In genomic region chr1:2383576-2383975, GRCh38 we compare ENCODE assay signal across 21 cellular contexts. TPM values are rescaled to one million over a fixed set of nuclear protein-coding genes. Genes with fewer than 3 reads are reported as not detected.
DNase-seq lines count a peak whose midpoint lies in the region; ATAC-seq and TF ChIP-seq lines count a peak whose summit lies in the region.
"Had no signal": no experiment of that assay in that cellular context is flagged by ENCODE, and none has a peak within 500 bp of the region (broad histone marks: within the 10 kb centered on the region; RNA-seq: fewer than 3 reads in every experiment).

No MANE protein-coding gene starts in this region.

- WGBS in sigmoid colon, 2 donors: 88 to 94% methylated on average over 14 of the region's 14 CpGs

- no peaks in the 10 kb centered on the region for H3K4me1 Mint-ChIP-seq in activated T-helper 17 cell treated with anti-CD3 and anti-CD28 coated beads, Interleukin-2, amount 50 U/mL, for 72 hours
- H3K4me1 Mint-ChIP-seq: stimulated activated effector memory CD8-positive, alpha-beta T cell treated with anti-CD3 and anti-CD28 coated beads, Interleukin-12 subunit alpha, Interleukin-12 subunit beta, amount 100 ng/mL, for 72 hours had no signal

- H3K4me1 ChIP-seq in left lung (peaks cover 4 to 6% of the 10 kb centered on the region in 2 donors), sigmoid colon (peaks cover 0 to 16% (median 11%) of the 10 kb centered on the region in 4 donors)
- H3K4me1 ChIP-seq: neural progenitor cell, psoas muscle had no signal

- H3K9me3 Mint-ChIP-seq in activated T-helper 17 cell treated with anti-CD3 and anti-CD28 coated beads, Interleukin-2, amount 50 U/mL, for 72 hours: no peaks in the 10 kb centered on the region
- H3K9me3 Mint-ChIP-seq: activated CD4-positive, alpha-beta T cell treated with anti-CD3 and anti-CD28 coated beads, Interleukin-2, amount 10 ng/mL, durations not matched to agents 24 days and 14 days; neural progenitor cell; stimulated activated effector memory CD8-positive, alpha-beta T cell treated with anti-CD3 and anti-CD28 coated beads, Interleukin-12 subunit alpha, Interleukin-12 subunit beta, amount 100 ng/mL, for 72 hours; T-helper 1 cell treated with Interleukin-12 subunit alpha and Interleukin-12 subunit beta and Interleukin-4 antibody, amounts not matched to agents 30 μg/mL and 1 μg/mL, for 36 hours had no signal

- no peak overlapping the region for H3K4me3 Mint-ChIP-seq in activated T-helper 17 cell treated with anti-CD3 and anti-CD28 coated beads, Interleukin-2, amount 50 U/mL, for 72 hours
- H3K4me3 Mint-ChIP-seq: activated CD4-positive, alpha-beta T cell treated with anti-CD3 and anti-CD28 coated beads, Interleukin-2, amount 10 ng/mL, durations not matched to agents 24 days and 14 days; activated CD8-positive, alpha-beta memory T cell treated with anti-CD3 and anti-CD28 coated beads, Interleukin-2, amount 10 ng/mL, durations not matched to agents 7 days and 5 days; activated naive CD8-positive, alpha-beta T cell; neural progenitor cell; stimulated activated effector memory CD8-positive, alpha-beta T cell treated with anti-CD3 and anti-CD28 coated beads, Interleukin-12 subunit alpha, Interleukin-12 subunit beta, amount 100 ng/mL, for 72 hours; T-helper 1 cell treated with Interleukin-12 subunit alpha and Interleukin-12 subunit beta and Interleukin-4 antibody, amounts not matched to agents 30 μg/mL and 1 μg/mL, for 36 hours had no signal

- in situ Hi-C loops in G401 (cut with HindIII; ENCODE audit: low sequenced_read_pairs): no loop called here

- no peak for ATAC-seq in activated T-helper 17 cell treated with anti-CD3 and anti-CD28 coated beads, Interleukin-2, amount 50 U/mL, for 72 hours (replicated peaks)
- ATAC-seq in left lung (no peak), GM21737 (IDR thresholded peaks at IDR 0.05; ENCODE audit: unreplicated experiment) (no peak)
- ATAC-seq: activated CD8-positive, alpha-beta memory T cell treated with anti-CD3 and anti-CD28 coated beads, Interleukin-2, amount 10 ng/mL, durations not matched to agents 7 days and 5 days; psoas muscle; stimulated activated effector memory CD8-positive, alpha-beta T cell treated with anti-CD3 and anti-CD28 coated beads, Interleukin-12 subunit alpha, Interleukin-12 subunit beta, amount 100 ng/mL, for 72 hours had no signal

- no peaks in the 10 kb centered on the region for H3K36me3 ChIP-seq in left lung
- peaks cover 0 to 11% (median 0%) of the 10 kb centered on the region in 4 donors for H3K36me3 ChIP-seq in sigmoid colon
- H3K36me3 ChIP-seq: neural progenitor cell had no signal

- no peaks in the 10 kb centered on the region for H3K9me3 ChIP-seq in left lung
- no peaks in the 10 kb centered on the region for H3K9me3 ChIP-seq in sigmoid colon
- H3K9me3 ChIP-seq: psoas muscle, testis had no signal

- peak overlapping the region; percentile 67 for H3K27ac Mint-ChIP-seq in activated T-helper 17 cell treated with anti-CD3 and anti-CD28 coated beads, Interleukin-2, amount 50 U/mL, for 72 hours
- H3K27ac Mint-ChIP-seq: activated CD4-positive, alpha-beta T cell treated with anti-CD3 and anti-CD28 coated beads, Interleukin-2, amount 10 ng/mL, durations not matched to agents 24 days and 14 days; activated CD8-positive, alpha-beta memory T cell treated with anti-CD3 and anti-CD28 coated beads, Interleukin-2, amount 10 ng/mL, durations not matched to agents 7 days and 5 days; activated naive CD8-positive, alpha-beta T cell; stimulated activated effector memory CD8-positive, alpha-beta T cell treated with anti-CD3 and anti-CD28 coated beads, Interleukin-12 subunit alpha, Interleukin-12 subunit beta, amount 100 ng/mL, for 72 hours had no signal

- intact Hi-C loops in left lung (cut with DNase I) (loop anchor here (2.0 to 10.0 kb wide), 2 partner anchors 189 kb away; partner anchors contain the start of gene FAAP20 (in 2 of the 2)), sigmoid colon (cut with DNase I) (loop anchor here (5.0 kb wide), 1 partner anchor 71 kb away; no protein-coding TSS in a partner anchor)

- no peak for TF ChIP-seq EP300 in sigmoid colon (IDR thresholded peaks at IDR 0.05)

- no peak overlapping the region for H3K4me3 ChIP-seq in left lung
- no peak overlapping the region for H3K4me3 ChIP-seq in sigmoid colon
- H3K4me3 ChIP-seq: neural progenitor cell, psoas muscle, SK-N-MC, testis had no signal

- no peak for TF ChIP-seq POLR2A in sigmoid colon (IDR thresholded peaks at IDR 0.05)

- H3K36me3 Mint-ChIP-seq in activated T-helper 17 cell treated with anti-CD3 and anti-CD28 coated beads, Interleukin-2, amount 50 U/mL, for 72 hours (ENCODE audit: low read depth): no peaks in the 10 kb centered on the region
- H3K36me3 Mint-ChIP-seq: activated CD8-positive, alpha-beta memory T cell treated with anti-CD3 and anti-CD28 coated beads, Interleukin-2, amount 10 ng/mL, durations not matched to agents 7 days and 5 days; activated naive CD8-positive, alpha-beta T cell had no signal

- no peaks in the 10 kb centered on the region for H3K27me3 Mint-ChIP-seq in activated T-helper 17 cell treated with anti-CD3 and anti-CD28 coated beads, Interleukin-2, amount 50 U/mL, for 72 hours
- H3K27me3 Mint-ChIP-seq: activated CD4-positive, alpha-beta T cell treated with anti-CD3 and anti-CD28 coated beads, Interleukin-2, amount 10 ng/mL, durations not matched to agents 24 days and 14 days; activated CD8-positive, alpha-beta memory T cell treated with anti-CD3 and anti-CD28 coated beads, Interleukin-2, amount 10 ng/mL, durations not matched to agents 7 days and 5 days; activated naive CD8-positive, alpha-beta T cell had no signal

- H3K27ac ChIP-seq in left lung (no peak overlapping the region), sigmoid colon (no peak overlapping the region)
- H3K27ac ChIP-seq: neural progenitor cell, psoas muscle, SK-N-MC, testis had no signal

- DNase-seq in G401 (ENCODE audit: low spot score) (peak; percentile 44), left lung (peak; percentile 15 to 45), sigmoid colon (peak; percentile 57), hippocampal formation (lab: John Stamatoyannopoulos, UW) (no peak), epidermal melanocyte (ENCODE audit: insufficient read length, low spot score) (no peak)
- DNase-seq: activated CD4-positive, alpha-beta T cell treated with anti-CD3 and anti-CD28 coated beads, Interleukin-2, amount 10 ng/mL, durations not matched to agents 24 days and 14 days; activated CD8-positive, alpha-beta memory T cell treated with anti-CD3 and anti-CD28 coated beads, Interleukin-2, amount 10 ng/mL, durations not matched to agents 7 days and 5 days; effector CD8-positive, alpha-beta T cell; foreskin fibroblast; NCI-H187; NCI-H526 treated with DMSO at 0.1 percent for 48 hours; small intestine; testis had no signal

- H3K27me3 ChIP-seq in left lung (no peaks in the 10 kb centered on the region), sigmoid colon (no peaks in the 10 kb centered on the region)
- H3K27me3 ChIP-seq: neural progenitor cell, testis had no signal

- TF ChIP-seq CTCF in left lung (IDR thresholded peaks at IDR 0.05) (no peak), sigmoid colon (IDR thresholded peaks at IDR 0.05) (no peak)

RNA-seq across cellular contexts. Expression of gene MORN1, which starts 7.8 kb away (rescaled TPM):
- 8.9 and 29.1 TPM in 2 replicates for total RNA-seq in G401 (2014; rRNA removed; shearing (Covaris generic))
- 1 to 10 TPM; 4.4 to 5.3 TPM for total RNA-seq in activated T-helper 17 cell treated with anti-CD3 and anti-CD28 coated beads, Interleukin-2, amount 50 U/mL, for 72 hours
- 1 to 10 TPM; 7.5 to 9.8 TPM for total RNA-seq in left lung
- 1 to 10 TPM; 6.2 to 9.1 (median 6.7) TPM for total RNA-seq in sigmoid colon
- 1 to 10 TPM; 2.4 to 9.1 (median 2.5) TPM for polyA plus RNA-seq in sigmoid colon

RNA-seq across cellular contexts. Expression of gene RER1, which starts 8.1 kb away (rescaled TPM):
- total RNA-seq in G401 (2014; rRNA removed; shearing (Covaris generic)): 43.3 and 56.2 TPM in 2 replicates
- total RNA-seq in activated T-helper 17 cell treated with anti-CD3 and anti-CD28 coated beads, Interleukin-2, amount 50 U/mL, for 72 hours: 100 to 1,000 TPM; 120 to 180 TPM
- total RNA-seq in left lung: 100 to 1,000 TPM; 163 to 167 TPM
- total RNA-seq in sigmoid colon: 10 to 100 TPM; 49.0 to 56.2 (median 50.7) TPM
- polyA plus RNA-seq in sigmoid colon: 100 to 1,000 TPM in 1 of 3 donors, 10 to 100 TPM in 2; 40.8 to 113 (median 52.2) TPM

RNA-seq across cellular contexts. Expression of gene PEX10, which starts 28.8 kb away (rescaled TPM):
- 84.2 and 96.0 TPM in 2 replicates for total RNA-seq in G401 (2014; rRNA removed; shearing (Covaris generic))
- 10 to 100 TPM; 10.0 to 13.1 TPM for total RNA-seq in activated T-helper 17 cell treated with anti-CD3 and anti-CD28 coated beads, Interleukin-2, amount 50 U/mL, for 72 hours
- total RNA-seq in left lung (10 to 100 TPM; 14.3 to 16.3 TPM), sigmoid colon (10 to 100 TPM; 12.8 to 17.0 (median 15.0) TPM)
- polyA plus RNA-seq in sigmoid colon: 10 to 100 TPM in 2 of 3 donors, 1 to 10 TPM in 1; 9.9 to 21.9 (median 12.6) TPM

Comparison
In these comparisons a context has a peak if more than half of its experiments do, and no peak if none do; other contexts are left out.
1. DNase-seq: peak in G401 (single experiment), left lung (2 of 2) and sigmoid colon (single experiment); none in hippocampal formation (0 of 2) and epidermal melanocyte (single experiment).